Comparison of ENCODE assay signal across 1 cellular context in genomic region chr2:197705143-197705911, GRCh38.
TF ChIP-seq lines count a peak whose summit lies in the region.

TSS of gene MARS2 (plus strand) at chr2:197705369. CDS start at chr2:197705406, 37 bp downstream.

TF ChIP-seq in K562, 482 proteins besides CTCF, POLR2A, EP300 and RAD21 (continued from another document):
- 0 out of 2 replicates have a peak, but pooled peaks have one; percentile 34 for TF ChIP-seq ZBTB9 (CRISPR knock-in tag; IDR thresholded peaks at IDR 0.05)
- TF ChIP-seq EHMT2 (IDR thresholded peaks at IDR 0.05): no peak
